In genomic region chr7:137975768-137976167, GRCh38 we compare ENCODE assay signal across 1 cellular context.
TF ChIP-seq lines count a peak whose summit lies in the region.

No MANE protein-coding gene starts in this region.

TF ChIP-seq in IMR-90, 13 proteins besides CTCF, POLR2A, EP300 and RAD21 (continued from another document):
- no peak for TF ChIP-seq RFX5 (IDR thresholded peaks at IDR 0.05; ENCODE audit: low read depth, low read length)
